Comparison of ENCODE assay signal across 10 cellular contexts in genomic region chr10:125023862-125024495, GRCh38.
A peak's percentile ranks its signal among the peaks of the same experiment; 100 is the strongest.
DNase-seq lines count a peak whose midpoint lies in the region; ATAC-seq and TF ChIP-seq lines count a peak whose summit lies in the region.
"Had no signal": no experiment of that assay in that cellular context is flagged by ENCODE, and none has a peak within 500 bp of the region (broad histone marks: within the 10 kb centered on the region; RNA-seq: fewer than 3 reads in every experiment).

No MANE protein-coding gene starts in this region.

- H3K18ac ChIP-seq in neuronal stem cell (ENCODE audit: low read length) = no peak overlapping the region

- H3K36me3 ChIP-seq in Caco-2 (ENCODE audit: control insufficient read depth, insufficient read depth, low read length) (peaks cover 8% of the 10 kb centered on the region), esophagus muscularis mucosa (peaks cover 0 to 32% (median 22%) of the 10 kb centered on the region in 4 donors), neuronal stem cell (replicated peaks in 1 of 2; ENCODE audit: control insufficient read depth in 2 of 2, insufficient read depth in 2 of 2, low read length in 2 of 2) (peaks cover 21 to 80% of the 10 kb centered on the region in 2 donors)

- 39% methylated on average over 25 of the region's 26 CpGs for WGBS in esophagus muscularis mucosa
- WGBS in neuronal stem cell (ENCODE audit: extremely low coverage in 2 of 2, insufficient read length in 2 of 2, insufficient replicate concordance in 1 of 2), 2 donors = no CpG with 5 or more reads among the region's 26 CpGs

- DNase-seq in Caco-2 (no peak), NCI-H2227 treated with DMSO at 0.1 percent for 48 hours (lab: John Stamatoyannopoulos, UW) (peak; percentile 55), esophagus muscularis mucosa (ENCODE audit: extremely low spot score) (no peak), neuronal stem cell (ENCODE audit: low spot score) (no peak), hepatic stellate cell (ENCODE audit: low spot score) (no peak), OCI-M2 (lab: John Stamatoyannopoulos, UW; ENCODE audit: unreplicated experiment) (no peak)
- no peak for DNase-seq in activated CD4-positive, CD25-positive, alpha-beta regulatory T cell treated with anti-CD3 and anti-CD28 coated beads, Interleukin-2, amount 50 U/mL, for 72 hours
- DNase-seq: CD4-positive, alpha-beta T cell; PC-9 had no signal

- no peak overlapping the region for H4K91ac ChIP-seq in neuronal stem cell (ENCODE audit: low read depth, low read length, poor library complexity)

- no peak overlapping the region for H2AFZ ChIP-seq in neuronal stem cell (ENCODE audit: low read length)
- H2AFZ ChIP-seq: PC-9 had no signal

- intact Hi-C loops in Caco-2 (cut with micrococcal nuclease; ENCODE audit: unreplicated experiment) = no loop called here
- intact Hi-C loops in esophagus muscularis mucosa (cut with DNase I) = no loop called here

- H3K27me3 ChIP-seq in Caco-2 (replicated peaks; ENCODE audit: control insufficient read depth, insufficient read depth, low read length) (no peaks in the 10 kb centered on the region), esophagus muscularis mucosa (no peaks in the 10 kb centered on the region), neuronal stem cell (ENCODE audit: control insufficient read depth in 3 of 3, insufficient read depth in 3 of 3, low read depth in 1 of 3, low read length in 3 of 3) (no peaks in the 10 kb centered on the region)

- peak overlapping the region; percentile 16 for H3K4me3 Mint-ChIP-seq in Caco-2 (ENCODE audit: unreplicated experiment)
- H3K4me3 Mint-ChIP-seq: CD4-positive, alpha-beta T cell had no signal

- ATAC-seq in GM21529 (IDR thresholded peaks at IDR 0.05; ENCODE audit: unreplicated experiment) = no peak

- H3K27ac ChIP-seq in esophagus muscularis mucosa (replicated peaks in 1 of 4) (peak overlapping the region; percentile 22 to 52 (median 36)), neuronal stem cell (replicated peaks; ENCODE audit: low read length) (no peak overlapping the region)
- H3K27ac ChIP-seq: PC-9 had no signal

- CTCF ChIA-PET in Caco-2 (lab: Charles Lee) = no interaction called here

- H3K4ac ChIP-seq in neuronal stem cell (ENCODE audit: low read length) = no peak overlapping the region

- peak overlapping the region; percentile 34 for H3K23ac ChIP-seq in neuronal stem cell (ENCODE audit: low read depth, low read length, poor library complexity)

- H3K79me1 ChIP-seq in neuronal stem cell (ENCODE audit: low read depth, low read length) = peaks cover 41% of the 10 kb centered on the region

- no peak overlapping the region for H2AK5ac ChIP-seq in neuronal stem cell (ENCODE audit: low read depth, low read length)

- H2BK12ac ChIP-seq in neuronal stem cell (ENCODE audit: low read length) = no peak overlapping the region

- no peak overlapping the region for H4K8ac ChIP-seq in neuronal stem cell (ENCODE audit: low read depth, low read length)

- H3K9ac ChIP-seq in neuronal stem cell (ENCODE audit: low read depth, low read length, poor library complexity) = peak overlapping the region; percentile 66

- TF ChIP-seq CTCF in Caco-2 (IDR thresholded peaks at IDR 0.05; ENCODE audit: insufficient read depth in 1 of 2, low read depth in 1 of 2, low read length in 1 of 2, severe bottlenecking in 1 of 2, unreplicated experiment in 1 of 2) (no peak), esophagus muscularis mucosa (IDR thresholded peaks at IDR 0.05) (no peak)

- H3K27ac Mint-ChIP-seq in Caco-2 (ENCODE audit: unreplicated experiment) = no peak overlapping the region
- H3K27ac Mint-ChIP-seq: CD4-positive, alpha-beta T cell had no signal

- H3K27me3 Mint-ChIP-seq in Caco-2 (ENCODE audit: insufficient read depth, unreplicated experiment) = no peaks in the 10 kb centered on the region
- H3K27me3 Mint-ChIP-seq: CD4-positive, alpha-beta T cell had no signal

- no peak overlapping the region for H2BK120ac ChIP-seq in neuronal stem cell (ENCODE audit: low read depth, low read length)

- no peak overlapping the region for H3K14ac ChIP-seq in neuronal stem cell (ENCODE audit: low read length)

- H3K36me3 Mint-ChIP-seq in Caco-2 (ENCODE audit: insufficient read depth, unreplicated experiment) = peaks cover 79% of the 10 kb centered on the region

- no peak overlapping the region for H3K4me2 ChIP-seq in neuronal stem cell (ENCODE audit: insufficient read depth, low read length, poor library complexity, severe bottlenecking)
- H3K4me2 ChIP-seq: PC-9 had no signal

- no peak overlapping the region for H3K4me3 ChIP-seq in Caco-2 (ENCODE audit: low read depth, low read length)
- peak overlapping the region in 1 of 4 donors; percentile 8 for H3K4me3 ChIP-seq in esophagus muscularis mucosa
- no peak overlapping the region for H3K4me3 ChIP-seq in neuronal stem cell (ENCODE audit: low read length in 2 of 2)
- H3K4me3 ChIP-seq: PC-9 had no signal

- no TSS peak for BruUV-seq in Caco-2 (replicated peaks; lab: Mats Ljungman, UMichigan)

- TF ChIP-seq POLR2A in esophagus muscularis mucosa (IDR thresholded peaks at IDR 0.05; ENCODE audit: low read depth) = no peak

- H3K9me3 ChIP-seq in Caco-2 (no peaks in the 10 kb centered on the region), esophagus muscularis mucosa (no peaks in the 10 kb centered on the region), neuronal stem cell (replicated peaks in 1 of 2; ENCODE audit: control insufficient read depth in 2 of 2, insufficient read depth in 1 of 2, low read depth in 1 of 2, low read length in 2 of 2) (peaks cover 19 to 24% of the 10 kb centered on the region in 2 donors)

- POLR2A ChIA-PET in Caco-2 (lab: Charles Lee) = no interaction called here

- no peak overlapping the region for H2BK15ac ChIP-seq in neuronal stem cell (ENCODE audit: low read length)

- H3K4me1 Mint-ChIP-seq in Caco-2 (ENCODE audit: low read depth, unreplicated experiment) = no peaks in the 10 kb centered on the region

- H3K4me1 ChIP-seq in Caco-2 = no peaks in the 10 kb centered on the region
- H3K4me1 ChIP-seq in esophagus muscularis mucosa = peaks cover 44 to 77% (median 59%) of the 10 kb centered on the region in 4 donors
- peaks cover 0 to 11% of the 10 kb centered on the region in 2 donors for H3K4me1 ChIP-seq in neuronal stem cell (ENCODE audit: control insufficient read depth in 2 of 2, insufficient read depth in 1 of 2, low read depth in 1 of 2, low read length in 2 of 2)

- no peak for TF ChIP-seq EP300 in esophagus muscularis mucosa (IDR thresholded peaks at IDR 0.05)

- no peaks in the 10 kb centered on the region for H3K9me3 Mint-ChIP-seq in Caco-2 (ENCODE audit: unreplicated experiment)

- peak overlapping the region; percentile 72 for H2BK5ac ChIP-seq in neuronal stem cell (ENCODE audit: low read length)
